ENCODE assay signal across 1 cellular context in genomic region chr9:131441441-131441840, GRCh38.
TF ChIP-seq lines count a peak whose summit lies in the region.

No MANE protein-coding gene starts in this region.

TF ChIP-seq in GM23338, 12 proteins besides CTCF, POLR2A, EP300 and RAD21 (continued from another document):
- TF ChIP-seq ZNF462 (CRISPR knock-in tag; IDR thresholded peaks at IDR 0.05) (no peak), JUNB (IDR thresholded peaks at IDR 0.05; ENCODE audit: unreplicated experiment) (no peak), EZH2 (IDR thresholded peaks at IDR 0.05; ENCODE audit: low read depth, unreplicated experiment) (no peak), EZH2phosphoT487 (IDR thresholded peaks at IDR 0.05; ENCODE audit: unreplicated experiment) (no peak), CREB1 (CRISPR knock-in tag; IDR thresholded peaks at IDR 0.05; ENCODE audit: low read depth) (no peak), STAT1 (IDR thresholded peaks at IDR 0.05; ENCODE audit: unreplicated experiment) (no peak)
